8 cellular contexts compared by ENCODE assay signal in the genomic region with DNA sequence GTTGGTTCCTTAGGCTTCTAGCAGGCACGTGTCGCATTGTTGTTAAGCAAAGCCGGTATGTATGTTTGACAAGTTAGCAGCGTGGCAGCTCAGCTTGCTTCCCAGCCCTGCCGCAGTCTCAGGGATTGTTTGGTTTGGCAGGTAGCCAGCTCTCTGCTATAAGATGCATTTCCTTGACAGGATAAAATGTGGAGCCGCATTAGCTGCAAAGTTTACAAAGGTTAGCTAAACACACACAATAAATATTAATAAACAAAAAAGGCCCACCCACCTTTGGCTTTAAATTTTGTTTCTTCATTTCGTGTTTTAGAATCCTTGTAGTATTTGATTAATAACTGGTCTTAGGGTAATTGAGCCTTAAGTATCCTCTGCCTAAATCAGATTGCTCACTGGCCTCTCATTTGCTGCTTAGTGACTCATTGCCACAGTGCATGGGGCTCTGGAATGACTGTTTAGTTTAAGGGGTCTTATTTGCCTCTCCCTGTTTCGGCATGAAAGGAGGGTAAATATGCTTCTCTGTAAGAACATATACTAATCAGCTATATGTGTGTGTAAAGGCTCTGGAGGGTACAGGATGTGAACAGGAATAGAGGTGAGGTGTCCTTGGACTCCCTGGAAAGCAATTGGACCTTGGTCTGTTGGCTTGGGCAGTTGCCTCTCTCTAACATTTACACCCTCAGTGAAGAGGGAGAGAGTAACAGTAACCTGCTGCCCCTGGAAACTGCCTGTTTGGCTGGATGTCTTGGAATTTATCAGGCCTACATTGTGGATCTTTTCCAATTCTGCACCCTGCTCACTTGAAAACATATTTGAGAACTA.
DNase-seq lines count a peak whose midpoint lies in the region; ATAC-seq and TF ChIP-seq lines count a peak whose summit lies in the region.

No MANE protein-coding gene starts in this region.

- peak overlapping the region in 2 of 5 experiments; percentile 27 to 50 for H3K4me3 Mint-ChIP-seq in brain
- no peak overlapping the region for H3K4me3 Mint-ChIP-seq in natural killer cell

- H3K9me3 Mint-ChIP-seq in brain = no peaks in the 10 kb centered on the region
- H3K9me3 Mint-ChIP-seq in natural killer cell = no peaks in the 10 kb centered on the region

- H3K4me3 ChIP-seq in mucosa of descending colon = no peak overlapping the region
- H3K4me3 ChIP-seq in coronary artery = no peak overlapping the region

- no peak for TF ChIP-seq CTCF in brain (conservative IDR thresholded peaks at IDR 0.05)
- no peak for TF ChIP-seq CTCF in mucosa of descending colon (IDR thresholded peaks at IDR 0.05)
- TF ChIP-seq CTCF in natural killer cell (IDR thresholded peaks at IDR 0.05) = no peak
- TF ChIP-seq CTCF in coronary artery (IDR thresholded peaks at IDR 0.05) = no peak

- no peaks in the 10 kb centered on the region for H3K27me3 Mint-ChIP-seq in brain
- H3K27me3 Mint-ChIP-seq in natural killer cell (ENCODE audit: low read depth in 2 of 2) = no peaks in the 10 kb centered on the region

- H3K27ac ChIP-seq in coronary artery = peak overlapping the region in 1 of 2 donors; percentile 31

- DNase-seq in DMS53 treated with DMSO at 0.1 percent for 48 hours (lab: John Stamatoyannopoulos, UW; ENCODE audit: unreplicated experiment) (peak; percentile 90), NCI-H2171 (lab: John Stamatoyannopoulos, UW) (peak; percentile 92), mucosa of descending colon (peak; percentile 70 to 92 (median 72)), natural killer cell (no peak), iPS-NIHi7 (ENCODE audit: extremely low spot score) (no peak), coronary artery (ENCODE audit: low spot score) (no peak)

- peaks cover 11% of the 10 kb centered on the region for H3K4me1 ChIP-seq in mucosa of descending colon (ENCODE audit: low read depth)

- intact Hi-C loops in mucosa of descending colon (cut with DNase I, micrococcal nuclease) = no loop called here
- intact Hi-C loops in natural killer cell (cut with micrococcal nuclease) = no loop called here

- H3K36me3 Mint-ChIP-seq in brain = peaks cover 9% of the 10 kb centered on the region
- peaks cover 10% of the 10 kb centered on the region for H3K36me3 Mint-ChIP-seq in natural killer cell

- no peaks in the 10 kb centered on the region for H3K36me3 ChIP-seq in mucosa of descending colon (ENCODE audit: low read depth)

- H3K9me3 ChIP-seq in mucosa of descending colon = no peaks in the 10 kb centered on the region

- peaks cover 39% of the 10 kb centered on the region for H3K4me1 Mint-ChIP-seq in brain
- H3K4me1 Mint-ChIP-seq in natural killer cell = peaks cover 4 to 6% of the 10 kb centered on the region in 2 donors

- ATAC-seq in mucosa of descending colon (peak; percentile 97), natural killer cell (no peak), GM21381 (IDR thresholded peaks at IDR 0.05; ENCODE audit: unreplicated experiment) (no peak)

- H3K27ac Mint-ChIP-seq in brain = peak overlapping the region in 3 of 5 experiments; percentile 4 to 82 (median 26)
- no peak overlapping the region for H3K27ac Mint-ChIP-seq in natural killer cell

Comparison
In these comparisons a context has a peak if more than half of its experiments do, and no peak if none do; other contexts are left out.
1. DNase-seq: peak in DMS53 treated with DMSO at 0.1 percent for 48 hours (single experiment), NCI-H2171 (single experiment) and mucosa of descending colon (3 of 3); none in natural killer cell (single experiment), iPS-NIHi7 (single experiment) and coronary artery (single experiment).
2. H3K27ac Mint-ChIP-seq: peak in brain (3 of 5); none in natural killer cell (0 of 2).